ENCODE assay signal across 30 cellular contexts in genomic region chr14:47722929-47723693, GRCh38. TPM values are rescaled to one million over a fixed set of nuclear protein-coding genes. Genes with fewer than 3 reads are reported as not detected.
DNase-seq lines count a peak whose midpoint lies in the region; ATAC-seq, FAIRE-seq and TF ChIP-seq lines count a peak whose summit lies in the region.
"Had no signal": no experiment of that assay in that cellular context is flagged by ENCODE, and none has a peak within 500 bp of the region (broad histone marks: within the 10 kb centered on the region; RNA-seq: fewer than 3 reads in every experiment).

No MANE protein-coding gene starts in this region.

- H3F3A ChIP-seq in neural progenitor cell (ENCODE audit: low read depth) = no peaks in the 10 kb centered on the region

- no peak overlapping the region for H3K27ac Mint-ChIP-seq in neural progenitor cell
- H3K27ac Mint-ChIP-seq: CD14-positive monocyte; CD4-positive, alpha-beta memory T cell; CD4-positive, CD25-positive, alpha-beta regulatory T cell; CD8-positive, alpha-beta memory T cell had no signal

- H3K36me3 Mint-ChIP-seq in neural progenitor cell = no peaks in the 10 kb centered on the region
- H3K36me3 Mint-ChIP-seq: CD14-positive monocyte; CD4-positive, alpha-beta memory T cell; CD4-positive, CD25-positive, alpha-beta regulatory T cell; CD8-positive, alpha-beta memory T cell had no signal

- no peak for ATAC-seq in HG03354 (IDR thresholded peaks at IDR 0.05; ENCODE audit: poor library complexity, severe bottlenecking, unreplicated experiment)
- ATAC-seq: GM12878 had no signal

- H3K9me3 Mint-ChIP-seq in neural progenitor cell = no peaks in the 10 kb centered on the region

- no peak overlapping the region for H3K4me3 Mint-ChIP-seq in neural progenitor cell
- H3K4me3 Mint-ChIP-seq: CD14-positive monocyte; CD4-positive, alpha-beta memory T cell; CD4-positive, CD25-positive, alpha-beta regulatory T cell; CD8-positive, alpha-beta memory T cell had no signal

- TF ChIP-seq CTCF in kidney (IDR thresholded peaks at IDR 0.05; ENCODE audit: borderline replicate concordance, extremely low read depth, insufficient read depth) = no peak
- TF ChIP-seq CTCF in neural progenitor cell (IDR thresholded peaks at IDR 0.05) = no peak
- no peak for TF ChIP-seq CTCF in osteoblast (IDR thresholded peaks at IDR 0.05; ENCODE audit: extremely low read depth, low read depth, low read length)

- H3K9ac ChIP-seq in Karpas-422 (ENCODE audit: low read length) = no peak overlapping the region
- no peak overlapping the region for H3K9ac ChIP-seq in kidney (ENCODE audit: low read length in 2 of 2)
- H3K9ac ChIP-seq in neural progenitor cell = no peak overlapping the region
- H3K9ac ChIP-seq: BLaER1 had no signal

- FAIRE-seq in kidney (lab: Jason Lieb, UNC) = peak; percentile 53
- FAIRE-seq: GM12878, GM12892, GM18507 had no signal

- no peak overlapping the region for H3K4me3 ChIP-seq in Karpas-422 (ENCODE audit: low read length)
- no peak overlapping the region for H3K4me3 ChIP-seq in kidney (ENCODE audit: low read length in 2 of 2)
- H3K4me3 ChIP-seq in neural progenitor cell = no peak overlapping the region
- no peak overlapping the region for H3K4me3 ChIP-seq in osteoblast (ENCODE audit: insufficient read depth, low read length)
- H3K4me3 ChIP-seq: BLaER1, GM12878 had no signal

- H3K9me3 ChIP-seq in Karpas-422 (ENCODE audit: low read length) = peaks cover 48% of the 10 kb centered on the region
- H3K9me3 ChIP-seq in kidney (ENCODE audit: control insufficient read depth in 1 of 2, low read length in 2 of 2) = no peaks in the 10 kb centered on the region
- H3K9me3 ChIP-seq in neural progenitor cell (ENCODE audit: low read depth) = no peaks in the 10 kb centered on the region
- no peaks in the 10 kb centered on the region for H3K9me3 ChIP-seq in osteoblast (ENCODE audit: low read depth, low read length)
- H3K9me3 ChIP-seq: BE2C, BLaER1 had no signal

- H3K27me3 ChIP-seq in Karpas-422 (ENCODE audit: low read length) (no peaks in the 10 kb centered on the region), neural progenitor cell (no peaks in the 10 kb centered on the region), osteoblast (ENCODE audit: insufficient read depth, low read length) (no peaks in the 10 kb centered on the region)
- H3K27me3 ChIP-seq: BE2C, BLaER1 had no signal

- H3K4me2 ChIP-seq in Karpas-422 (ENCODE audit: low read depth, low read length, poor library complexity, severe bottlenecking) (no peak overlapping the region), neural progenitor cell (no peak overlapping the region), osteoblast (ENCODE audit: insufficient read depth, low read length) (no peak overlapping the region)
- H3K4me2 ChIP-seq: BLaER1 had no signal

- H2AFZ ChIP-seq in Karpas-422 (ENCODE audit: low read length) (no peak overlapping the region), neural progenitor cell (replicated peaks) (no peak overlapping the region), osteoblast (ENCODE audit: low read length) (no peak overlapping the region)

- H3K4me1 Mint-ChIP-seq in neural progenitor cell = no peaks in the 10 kb centered on the region
- H3K4me1 Mint-ChIP-seq: CD14-positive monocyte; CD4-positive, alpha-beta memory T cell; CD4-positive, CD25-positive, alpha-beta regulatory T cell; CD8-positive, alpha-beta memory T cell had no signal

- H4K20me1 ChIP-seq in Karpas-422 (ENCODE audit: insufficient read depth, low read depth, low read length) (no peaks in the 10 kb centered on the region), neural progenitor cell (ENCODE audit: low read depth) (no peaks in the 10 kb centered on the region), osteoblast (ENCODE audit: insufficient read depth, low read length) (no peaks in the 10 kb centered on the region)
- H4K20me1 ChIP-seq: BLaER1 had no signal

- H3K79me2 ChIP-seq in Karpas-422 (ENCODE audit: low read length) (no peaks in the 10 kb centered on the region), neural progenitor cell (ENCODE audit: low read depth) (no peaks in the 10 kb centered on the region), osteoblast (ENCODE audit: insufficient read depth, low read length) (no peaks in the 10 kb centered on the region)

- H3K4me1 ChIP-seq in Karpas-422 (ENCODE audit: low read length) (no peaks in the 10 kb centered on the region), kidney (ENCODE audit: control insufficient read depth in 1 of 2, insufficient read depth in 1 of 2, low read depth in 1 of 2, low read length in 2 of 2) (no peaks in the 10 kb centered on the region), neural progenitor cell (no peaks in the 10 kb centered on the region), osteoblast (ENCODE audit: insufficient read depth, low read length) (no peaks in the 10 kb centered on the region)
- H3K4me1 ChIP-seq: BE2C, BLaER1 had no signal

- no peaks in the 10 kb centered on the region for H3K36me3 ChIP-seq in Karpas-422 (ENCODE audit: insufficient read depth, low read length)
- H3K36me3 ChIP-seq in kidney (ENCODE audit: control insufficient read depth in 1 of 2, insufficient read depth in 2 of 2, low read length in 2 of 2) = no peaks in the 10 kb centered on the region
- H3K36me3 ChIP-seq in neural progenitor cell = no peaks in the 10 kb centered on the region
- no peaks in the 10 kb centered on the region for H3K36me3 ChIP-seq in osteoblast (ENCODE audit: insufficient read depth, low read length)
- H3K36me3 ChIP-seq: BE2C, BLaER1 had no signal

- no peaks in the 10 kb centered on the region for H3K27me3 Mint-ChIP-seq in neural progenitor cell (ENCODE audit: insufficient read depth, low read depth)
- H3K27me3 Mint-ChIP-seq: CD4-positive, alpha-beta memory T cell; CD4-positive, CD25-positive, alpha-beta regulatory T cell; CD8-positive, alpha-beta memory T cell had no signal

- DNase-seq in Karpas-422 (peak; percentile 26), kidney (no peak), putamen (ENCODE audit: low spot score) (peak; percentile 14), neural progenitor cell (ENCODE audit: low spot score) (no peak), pons (ENCODE audit: low spot score) (no peak), osteoblast (ENCODE audit: insufficient read length, low spot score, missing footprints) (no peak)
- DNase-seq: 8988T; ACHN; BE2C; C1 segment of cervical spinal cord; CD4-positive, alpha-beta memory T cell; CD4-positive, CD25-positive, alpha-beta regulatory T cell; CD8-positive, alpha-beta memory T cell; COR-L47; DMS 273 treated with DMSO at 0.1 percent for 48 hours; DMS153; DMS53; DMS79; DND-41; EL; GDM1 had no signal

- intact Hi-C loops in kidney (cut with DNase I) = no loop called here

- no peak overlapping the region for H3K27ac ChIP-seq in Karpas-422 (ENCODE audit: low read length)
- H3K27ac ChIP-seq in kidney (ENCODE audit: low read depth in 2 of 2, low read length in 2 of 2) = no peak overlapping the region
- no peak overlapping the region for H3K27ac ChIP-seq in neural progenitor cell
- no peak overlapping the region for H3K27ac ChIP-seq in osteoblast (ENCODE audit: low read depth, low read length)
- H3K27ac ChIP-seq: BLaER1 had no signal

- H3K9me2 ChIP-seq in Karpas-422 (replicated peaks; ENCODE audit: insufficient read depth, low read length) = no peaks in the 10 kb centered on the region

RNA-seq across cellular contexts. Expression of gene MDGA2, which starts 47.7 kb away (rescaled TPM):
- total RNA-seq in Karpas-422 (2014; rRNA removed; shearing (Covaris generic); ENCODE audit: low replicate concordance) = not detected in 2 replicates
- total RNA-seq in kidney (0.41 TPM), neural progenitor cell (ENCODE audit: low replicate concordance) (0.77 and 1.0 TPM in 2 replicates), osteoblast (not detected in 2 replicates)
- not detected for polyA plus RNA-seq in kidney (ENCODE audit: insufficient read depth, low read depth, low replicate concordance)
- total RNA-seq: A673; CD4-positive, alpha-beta memory T cell; CD4-positive, CD25-positive, alpha-beta regulatory T cell; CD8-positive, alpha-beta memory T cell; G401; GM12878 had no signal
- polyA plus RNA-seq: AG04450; CD14-positive monocyte; CD4-positive, alpha-beta memory T cell; CD4-positive, CD25-positive, alpha-beta regulatory T cell; CD8-positive, alpha-beta memory T cell; GM12878 had no signal

Comparison
In these comparisons a context has a peak if more than half of its experiments do, and no peak if none do; other contexts are left out.
1. DNase-seq: peak in Karpas-422 (single experiment) and putamen (single experiment); none in kidney (single experiment), neural progenitor cell (single experiment), pons (single experiment) and osteoblast (single experiment).